In genomic region chr3:172562881-172563835, GRCh38 we compare ENCODE assay signal across 8 cellular contexts. TPM values are rescaled to one million over a fixed set of nuclear protein-coding genes. Genes with fewer than 3 reads are reported as not detected.
A peak's percentile ranks its signal among the peaks of the same experiment; 100 is the strongest.
DNase-seq lines count a peak whose midpoint lies in the region; ATAC-seq and TF ChIP-seq lines count a peak whose summit lies in the region.

No MANE protein-coding gene starts in this region.

- CTCF ChIA-PET in naive thymus-derived CD4-positive, alpha-beta T cell (lab: Charles Lee) = interaction anchor here (0.9 kb wide), 1 partner anchor 32 kb away, joined by 3 read pairs; no protein-coding TSS in a partner anchor

- H3K27me3 Mint-ChIP-seq in naive thymus-derived CD4-positive, alpha-beta T cell = no peaks in the 10 kb centered on the region

- peak overlapping the region; percentile 90 for H3K27ac ChIP-seq in RWPE2 (ENCODE audit: poor library complexity, severe bottlenecking)
- peak overlapping the region; percentile 52 for H3K27ac ChIP-seq in effector memory CD4-positive, alpha-beta T cell (ENCODE audit: insufficient read depth, low read length, poor library complexity, severe bottlenecking)
- H3K27ac ChIP-seq in naive thymus-derived CD4-positive, alpha-beta T cell (ENCODE audit: low read depth, low read length) = no peak overlapping the region

- H3K4me1 Mint-ChIP-seq in naive thymus-derived CD4-positive, alpha-beta T cell = peaks cover 15 to 54% (median 26%) of the 10 kb centered on the region in 7 donors

- peak overlapping the region; percentile 22 to 92 (median 77) for H3K27ac Mint-ChIP-seq in naive thymus-derived CD4-positive, alpha-beta T cell

- POLR2A ChIA-PET in naive thymus-derived CD4-positive, alpha-beta T cell (lab: Charles Lee) = no interaction called here

- H3K9me3 Mint-ChIP-seq in naive thymus-derived CD4-positive, alpha-beta T cell = peaks cover 0 to 13% (median 1%) of the 10 kb centered on the region in 11 donors

- DNase-seq in RWPE2 (ENCODE audit: low spot score) = no peak
- DNase-seq in effector memory CD4-positive, alpha-beta T cell = no peak
- DNase-seq in naive thymus-derived CD4-positive, alpha-beta T cell = peak in 3 of 9 donors; percentile 19 to 38 (median 22)
- DNase-seq in amniotic stem cell (lab: John Stamatoyannopoulos, UW) = no peak
- DNase-seq in NCI-H1694 treated with DMSO at 0.1 percent for 48 hours (lab: John Stamatoyannopoulos, UW) = no peak
- no peak for DNase-seq in NCI-H82 (lab: John Stamatoyannopoulos, UW)

- H3K4me3 ChIP-seq in RWPE2 (ENCODE audit: severe bottlenecking) = no peak overlapping the region
- H3K4me3 ChIP-seq in effector memory CD4-positive, alpha-beta T cell (ENCODE audit: insufficient read depth, low read depth, low read length, poor library complexity, severe bottlenecking) = no peak overlapping the region
- peak overlapping the region; percentile 26 for H3K4me3 ChIP-seq in naive thymus-derived CD4-positive, alpha-beta T cell (ENCODE audit: low read length)

- TF ChIP-seq CTCF in RWPE2 (IDR thresholded peaks at IDR 0.05; ENCODE audit: poor library complexity, severe bottlenecking) = no peak

- H3K36me3 ChIP-seq in RWPE2 (ENCODE audit: low read depth) = no peaks in the 10 kb centered on the region
- H3K36me3 ChIP-seq in effector memory CD4-positive, alpha-beta T cell (ENCODE audit: control insufficient read depth, insufficient read depth, low read length) = no peaks in the 10 kb centered on the region
- no peaks in the 10 kb centered on the region for H3K36me3 ChIP-seq in naive thymus-derived CD4-positive, alpha-beta T cell (ENCODE audit: control insufficient read depth in 2 of 3, insufficient read depth in 3 of 3, low read length in 3 of 3)

- no peaks in the 10 kb centered on the region for H3K27me3 ChIP-seq in RWPE2 (ENCODE audit: insufficient read depth, poor library complexity, severe bottlenecking)
- H3K27me3 ChIP-seq in effector memory CD4-positive, alpha-beta T cell (replicated peaks; ENCODE audit: control insufficient read depth, insufficient read depth, low read length, poor library complexity, severe bottlenecking) = no peaks in the 10 kb centered on the region
- H3K27me3 ChIP-seq in naive thymus-derived CD4-positive, alpha-beta T cell (ENCODE audit: control insufficient read depth in 2 of 2, insufficient read depth in 2 of 2, low read length in 2 of 2) = no peaks in the 10 kb centered on the region

- intact Hi-C loops in naive thymus-derived CD4-positive, alpha-beta T cell (cut with micrococcal nuclease) = loop anchor here (1.0 to 2.0 kb wide), 5 partner anchors 16 to 40 kb away; partner anchors contain the start of gene TNFSF10 (in 1 of the 2)

- ATAC-seq in GM18517 (IDR thresholded peaks at IDR 0.05; ENCODE audit: unreplicated experiment) = peak; percentile 59
- peak; percentile 63 for ATAC-seq in HG02973 (IDR thresholded peaks at IDR 0.05; ENCODE audit: unreplicated experiment)
- ATAC-seq in RWPE2 (ENCODE audit: low read depth) = peak; percentile 81
- ATAC-seq in naive thymus-derived CD4-positive, alpha-beta T cell = peak; percentile 26

- H3K9me3 ChIP-seq in RWPE2 (ENCODE audit: severe bottlenecking) = no peaks in the 10 kb centered on the region
- no peaks in the 10 kb centered on the region for H3K9me3 ChIP-seq in effector memory CD4-positive, alpha-beta T cell (ENCODE audit: control insufficient read depth, low read length)
- H3K9me3 ChIP-seq in naive thymus-derived CD4-positive, alpha-beta T cell (ENCODE audit: control insufficient read depth in 2 of 3, low read length in 3 of 3) = no peaks in the 10 kb centered on the region

- peaks cover 39% of the 10 kb centered on the region for H3K4me1 ChIP-seq in RWPE2 (ENCODE audit: insufficient read depth, poor library complexity, severe bottlenecking)
- H3K4me1 ChIP-seq in effector memory CD4-positive, alpha-beta T cell (ENCODE audit: control insufficient read depth, insufficient read depth, low read length, poor library complexity, severe bottlenecking) = peaks cover 21% of the 10 kb centered on the region
- H3K4me1 ChIP-seq in naive thymus-derived CD4-positive, alpha-beta T cell (ENCODE audit: control insufficient read depth in 2 of 2, insufficient read depth in 2 of 2, low read length in 2 of 2) = peaks cover 0 to 15% of the 10 kb centered on the region in 2 donors

- H3K4me3 Mint-ChIP-seq in naive thymus-derived CD4-positive, alpha-beta T cell = peak overlapping the region in 9 of 10 donors; percentile 36 to 82 (median 66)

- peaks cover 0 to 22% (median 0%) of the 10 kb centered on the region in 5 donors for H3K36me3 Mint-ChIP-seq in naive thymus-derived CD4-positive, alpha-beta T cell

RNA-seq across cellular contexts. Expression of gene TNFSF10, which starts 39.9 kb away (rescaled TPM):
- 100 to 1,000 TPM in 1 of 5 experiments, 10 to 100 TPM in 4; 10.8 to 234 (median 45.0) TPM for total RNA-seq in naive thymus-derived CD4-positive, alpha-beta T cell
- polyA plus RNA-seq in naive thymus-derived CD4-positive, alpha-beta T cell = 10 to 100 TPM; 60.9 to 92.1 TPM

Comparison
In these comparisons a context has a peak if more than half of its experiments do, and no peak if none do; other contexts are left out.
1. ATAC-seq: peak in every context shown above with its lines; median percentile 81 in RWPE2; 63 in HG02973; 59 in GM18517; 26 in naive thymus-derived CD4-positive, alpha-beta T cell.